ENCODE assay signal across 16 cellular contexts in genomic region chr9:78860806-78861475, GRCh38.
DNase-seq lines count a peak whose midpoint lies in the region; ATAC-seq, FAIRE-seq and TF ChIP-seq lines count a peak whose summit lies in the region.
"Had no signal": no experiment of that assay in that cellular context is flagged by ENCODE, and none has a peak within 500 bp of the region (broad histone marks: within the 10 kb centered on the region; RNA-seq: fewer than 3 reads in every experiment).

No MANE protein-coding gene starts in this region.

- DNase-seq in Caki2 (ENCODE audit: low read depth) (peak; percentile 27), HT-29 (ENCODE audit: low spot score) (peak; percentile 13), astrocyte (ENCODE audit: low read depth) (peak; percentile 83), foreskin keratinocyte (peak; percentile 50 to 80), frontal cortex (ENCODE audit: low spot score in 2 of 2) (no peak), nucleus accumbens (lab: John Stamatoyannopoulos, UW) (no peak), WTC11 (ENCODE audit: low spot score) (no peak)
- DNase-seq: CD8-positive, alpha-beta memory T cell; MM.1S; NCI-H446; Right ventricle myocardium superior had no signal

- no peaks in the 10 kb centered on the region for H4K20me1 ChIP-seq in astrocyte (ENCODE audit: insufficient read depth, low read length)

- no peak for TF ChIP-seq CTCF in astrocyte (IDR thresholded peaks at IDR 0.05; ENCODE audit: insufficient read depth, low read depth, low read length)
- TF ChIP-seq CTCF in foreskin keratinocyte (conservative IDR thresholded peaks at IDR 0.05), result peak; percentile 37
- no peak for TF ChIP-seq CTCF in WTC11 (IDR thresholded peaks at IDR 0.05)

- H3K27me3 Mint-ChIP-seq in astrocyte (ENCODE audit: low read depth, unreplicated experiment), result no peaks in the 10 kb centered on the region
- H3K27me3 Mint-ChIP-seq in WTC11 (ENCODE audit: low read depth), result no peaks in the 10 kb centered on the region
- H3K27me3 Mint-ChIP-seq: CD8-positive, alpha-beta memory T cell had no signal

- no peaks in the 10 kb centered on the region for H3K9me3 ChIP-seq in astrocyte (ENCODE audit: insufficient read depth, low read depth, low read length)
- H3K9me3 ChIP-seq: gastroesophageal sphincter, vagina had no signal

- peaks cover 16% of the 10 kb centered on the region for H3K4me1 ChIP-seq in astrocyte (ENCODE audit: insufficient read depth, low read length)
- peaks cover 22% of the 10 kb centered on the region for H3K4me1 ChIP-seq in foreskin keratinocyte
- H3K4me1 ChIP-seq: gastroesophageal sphincter, vagina had no signal

- H3K4me1 Mint-ChIP-seq in astrocyte (ENCODE audit: low read depth, unreplicated experiment), result peaks cover 11% of the 10 kb centered on the region
- peaks cover 11% of the 10 kb centered on the region for H3K4me1 Mint-ChIP-seq in WTC11
- H3K4me1 Mint-ChIP-seq: CD8-positive, alpha-beta memory T cell had no signal

- H2AFZ ChIP-seq in astrocyte (ENCODE audit: low read depth, low read length), result no peak overlapping the region

- CTCF ChIA-PET in WTC11 (lab: Charles Lee), result no interaction called here

- in situ Hi-C loops in Caki2 (cut with HindIII; ENCODE audit: low pct_unique_long_range_greater_than_20kb, low sequenced_read_pairs), result no loop called here

- H3K9me3 Mint-ChIP-seq in astrocyte (ENCODE audit: unreplicated experiment) (peaks cover 3% of the 10 kb centered on the region), WTC11 (no peaks in the 10 kb centered on the region)

- H3K27ac Mint-ChIP-seq in astrocyte (ENCODE audit: unreplicated experiment) (no peak overlapping the region), WTC11 (no peak overlapping the region)
- H3K27ac Mint-ChIP-seq: CD8-positive, alpha-beta memory T cell had no signal

- no peak overlapping the region for H3K4me3 Mint-ChIP-seq in astrocyte (ENCODE audit: unreplicated experiment)
- H3K4me3 Mint-ChIP-seq in WTC11, result no peak overlapping the region
- H3K4me3 Mint-ChIP-seq: CD8-positive, alpha-beta memory T cell had no signal

- peak; percentile 65 for ATAC-seq in foreskin keratinocyte
- ATAC-seq in HG03442 (IDR thresholded peaks at IDR 0.05; ENCODE audit: unreplicated experiment), result no peak
- no peak for ATAC-seq in WTC11
- ATAC-seq: gastroesophageal sphincter had no signal

- FAIRE-seq in astrocyte (lab: Jason Lieb, UNC) (no peak), frontal cortex (lab: Jason Lieb, UNC) (no peak)
- FAIRE-seq: GM19239 had no signal

- no peak overlapping the region for H3K4me3 ChIP-seq in astrocyte (ENCODE audit: insufficient read depth, low read depth, low read length)
- H3K4me3 ChIP-seq: gastroesophageal sphincter, vagina had no signal

- H3K36me3 Mint-ChIP-seq in astrocyte (ENCODE audit: low read depth, unreplicated experiment), result no peaks in the 10 kb centered on the region
- no peaks in the 10 kb centered on the region for H3K36me3 Mint-ChIP-seq in WTC11
- H3K36me3 Mint-ChIP-seq: CD8-positive, alpha-beta memory T cell had no signal

- no peaks in the 10 kb centered on the region for H3K36me3 ChIP-seq in astrocyte (ENCODE audit: insufficient read depth, low read length)
- H3K36me3 ChIP-seq: gastroesophageal sphincter, vagina had no signal

- H3K9ac ChIP-seq in astrocyte (ENCODE audit: low read length), result no peak overlapping the region

- H3K27me3 ChIP-seq in astrocyte (ENCODE audit: insufficient read depth, low read length), result no peaks in the 10 kb centered on the region
- no peaks in the 10 kb centered on the region for H3K27me3 ChIP-seq in foreskin keratinocyte
- H3K27me3 ChIP-seq: gastroesophageal sphincter, vagina had no signal

- peak overlapping the region; percentile 30 for H3K27ac ChIP-seq in astrocyte (ENCODE audit: low read depth, low read length)
- H3K27ac ChIP-seq in foreskin keratinocyte, result no peak overlapping the region
- H3K27ac ChIP-seq: gastroesophageal sphincter, vagina, VCaP had no signal

- no peak overlapping the region for H3K4me2 ChIP-seq in astrocyte (ENCODE audit: low read length)

- POLR2A ChIA-PET in WTC11 (lab: Charles Lee), result interaction anchor here (1.1 kb wide), 1 partner anchor 14 kb away, joined by 3 read pairs; no protein-coding TSS in a partner anchor

- H3K79me2 ChIP-seq in astrocyte (ENCODE audit: insufficient read depth, low read length), result no peaks in the 10 kb centered on the region

TF ChIP-seq in WTC11, 78 proteins besides CTCF, POLR2A, EP300 and RAD21:
- TF ChIP-seq NR1H2 (CRISPR knock-in tag; IDR thresholded peaks at IDR 0.05), result no peak
- no peak for TF ChIP-seq PRRX2 (CRISPR knock-in tag; IDR thresholded peaks at IDR 0.05)
- no peak for TF ChIP-seq ZNF138 (CRISPR knock-in tag; conservative IDR thresholded peaks at IDR 0.05)
- no peak for TF ChIP-seq GRHL2 (CRISPR knock-in tag; IDR thresholded peaks at IDR 0.05; ENCODE audit: insufficient replicate concordance, severe bottlenecking)
- no peak for TF ChIP-seq IRF2 (CRISPR knock-in tag; IDR thresholded peaks at IDR 0.05; ENCODE audit: borderline replicate concordance, low read depth)
- no peak for TF ChIP-seq CREB1 (CRISPR knock-in tag; IDR thresholded peaks at IDR 0.05)
- TF ChIP-seq PREB (CRISPR knock-in tag; IDR thresholded peaks at IDR 0.05; ENCODE audit: borderline replicate concordance), result no peak
- TF ChIP-seq MAX (CRISPR knock-in tag; IDR thresholded peaks at IDR 0.05), result no peak
- TF ChIP-seq RELA (CRISPR knock-in tag; IDR thresholded peaks at IDR 0.05; ENCODE audit: borderline replicate concordance), result no peak
- TF ChIP-seq ZNF263 (CRISPR knock-in tag; IDR thresholded peaks at IDR 0.05; ENCODE audit: low read depth), result no peak
- TF ChIP-seq ATF2 (CRISPR knock-in tag; IDR thresholded peaks at IDR 0.05; ENCODE audit: borderline replicate concordance, low read depth), result no peak
- TF ChIP-seq FOXJ3 (CRISPR knock-in tag; IDR thresholded peaks at IDR 0.05; ENCODE audit: borderline replicate concordance), result no peak
- no peak for TF ChIP-seq JUN (CRISPR knock-in tag; IDR thresholded peaks at IDR 0.05)
- no peak for TF ChIP-seq ATF1 (CRISPR knock-in tag; IDR thresholded peaks at IDR 0.05)

Comparison
In these comparisons a context has a peak if more than half of its experiments do, and no peak if none do; other contexts are left out.
1. DNase-seq: peak in Caki2 (single experiment), HT-29 (single experiment), astrocyte (single experiment) and foreskin keratinocyte (2 of 2); none in frontal cortex (0 of 2), nucleus accumbens (0 of 56) and WTC11 (single experiment).